Comparison of ENCODE assay signal across 2 cellular contexts in genomic region chr6:99590728-99591672, GRCh38.
A peak's percentile ranks its signal among the peaks of the same experiment; 100 is the strongest.
TF ChIP-seq lines count a peak whose summit lies in the region.

No MANE protein-coding gene starts in this region.

TF ChIP-seq in A549, 52 proteins besides CTCF, POLR2A, EP300 and RAD21:
- no peak for TF ChIP-seq REST (IDR thresholded peaks at IDR 0.05)
- no peak for TF ChIP-seq CEBPB (IDR thresholded peaks at IDR 0.05)
- TF ChIP-seq ATOH8 (CRISPR knock-in tag; IDR thresholded peaks at IDR 0.05; ENCODE audit: low read depth), result no peak
- no peak for TF ChIP-seq HOXA7 (CRISPR knock-in tag; IDR thresholded peaks at IDR 0.05)

TF ChIP-seq in GM12878, 131 proteins besides CTCF, POLR2A, EP300 and RAD21:
- TF ChIP-seq BHLHE40 (IDR thresholded peaks at IDR 0.05; ENCODE audit: borderline replicate concordance in 1 of 2, low read depth in 2 of 2, low read length in 1 of 2) (0 out of 4 replicates have a peak, but pooled peaks of 1 of the 2 experiments have one; percentile 8), SIX5 (IDR thresholded peaks at IDR 0.05; ENCODE audit: low read depth, low read length, severe bottlenecking) (no peak)
